2 cellular contexts compared by ENCODE assay signal in the genomic region with DNA sequence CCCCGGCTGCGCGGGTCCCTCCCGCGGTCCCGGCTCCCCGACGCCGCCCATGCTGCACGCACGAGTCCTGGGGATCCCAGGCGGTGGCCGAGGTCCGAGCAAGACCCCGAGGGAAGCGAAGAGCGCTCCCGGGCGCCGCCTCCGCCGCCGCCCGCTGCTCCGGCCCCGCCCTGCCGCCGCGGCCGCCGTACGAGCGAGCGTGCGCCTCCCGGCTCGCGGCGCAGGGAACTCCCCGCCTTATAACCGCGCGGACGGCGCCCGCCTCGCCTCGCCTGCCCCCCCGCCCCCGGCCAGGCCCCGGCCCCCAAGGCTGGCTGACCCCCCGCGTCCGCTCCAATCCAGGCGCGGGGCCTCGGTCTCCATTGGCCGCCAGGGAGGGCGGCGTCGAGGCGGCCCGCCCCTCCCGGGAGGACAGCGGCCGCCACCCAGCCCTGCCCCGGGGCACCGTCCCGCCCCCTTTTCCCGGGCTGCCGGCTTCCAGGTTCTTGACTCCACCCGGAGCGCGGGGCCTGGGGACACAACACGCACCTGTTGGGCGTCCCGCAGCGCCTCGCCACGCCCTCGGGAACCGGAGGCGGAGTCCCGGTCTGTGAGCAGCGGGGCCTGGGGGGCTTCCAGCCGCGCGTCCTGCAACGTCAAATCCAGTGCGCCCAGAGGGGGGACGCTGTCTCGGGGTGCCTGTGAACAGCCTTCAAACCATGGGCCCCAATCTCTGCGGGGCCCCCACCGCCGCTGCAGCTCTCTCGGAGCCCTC.
A peak's percentile ranks its signal among the peaks of the same experiment; 100 is the strongest.
TF ChIP-seq lines count a peak whose summit lies in the region.

A gene with protein sequence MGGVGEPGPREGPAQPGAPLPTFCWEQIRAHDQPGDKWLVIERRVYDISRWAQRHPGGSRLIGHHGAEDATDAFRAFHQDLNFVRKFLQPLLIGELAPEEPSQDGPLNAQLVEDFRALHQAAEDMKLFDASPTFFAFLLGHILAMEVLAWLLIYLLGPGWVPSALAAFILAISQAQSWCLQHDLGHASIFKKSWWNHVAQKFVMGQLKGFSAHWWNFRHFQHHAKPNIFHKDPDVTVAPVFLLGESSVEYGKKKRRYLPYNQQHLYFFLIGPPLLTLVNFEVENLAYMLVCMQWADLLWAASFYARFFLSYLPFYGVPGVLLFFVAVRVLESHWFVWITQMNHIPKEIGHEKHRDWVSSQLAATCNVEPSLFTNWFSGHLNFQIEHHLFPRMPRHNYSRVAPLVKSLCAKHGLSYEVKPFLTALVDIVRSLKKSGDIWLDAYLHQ (minus strand): TSS at position 215 of the 754 bp plus-strand sequence. CDS start 164 bp downstream, at position 51.

TF ChIP-seq in HEK293, 187 proteins besides CTCF, POLR2A, EP300 and RAD21 (continued from another document and continues in another):
- TF ChIP-seq ZNF76 (tag by site-specific recombination; IDR thresholded peaks at IDR 0.05; ENCODE audit: borderline replicate concordance, low read depth), result 0 out of 2 replicates have a peak, but pooled peaks have one; percentile 1
- TF ChIP-seq ZSCAN5A (tag by site-specific recombination; IDR thresholded peaks at IDR 0.05), result no peak
- no peak for TF ChIP-seq ZNF777 (tag by site-specific recombination; IDR thresholded peaks at IDR 0.05; ENCODE audit: borderline replicate concordance)
- TF ChIP-seq, protein P1, sequence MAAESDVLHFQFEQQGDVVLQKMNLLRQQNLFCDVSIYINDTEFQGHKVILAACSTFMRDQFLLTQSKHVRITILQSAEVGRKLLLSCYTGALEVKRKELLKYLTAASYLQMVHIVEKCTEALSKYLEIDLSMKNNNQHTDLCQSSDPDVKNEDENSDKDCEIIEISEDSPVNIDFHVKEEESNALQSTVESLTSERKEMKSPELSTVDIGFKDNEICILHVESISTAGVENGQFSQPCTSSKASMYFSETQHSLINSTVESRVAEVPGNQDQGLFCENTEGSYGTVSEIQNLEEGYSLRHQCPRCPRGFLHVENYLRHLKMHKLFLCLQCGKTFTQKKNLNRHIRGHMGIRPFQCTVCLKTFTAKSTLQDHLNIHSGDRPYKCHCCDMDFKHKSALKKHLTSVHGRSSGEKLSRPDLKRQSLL (tag by site-specific recombination; IDR thresholded peaks at IDR 0.05), result no peak
- no peak for TF ChIP-seq ZNF366 (tag by site-specific recombination; conservative IDR thresholded peaks at IDR 0.05)
- peak; percentile 77 for TF ChIP-seq ZBTB8A (tag by site-specific recombination; IDR thresholded peaks at IDR 0.05)
- peak; percentile 73 for TF ChIP-seq SP3 (tag by site-specific recombination; IDR thresholded peaks at IDR 0.05)
- no peak for TF ChIP-seq ZNF175 (tag by site-specific recombination; IDR thresholded peaks at IDR 0.05)
- TF ChIP-seq ZNF146 (tag by site-specific recombination; IDR thresholded peaks at IDR 0.05), result no peak
- TF ChIP-seq ZNF2 (tag by site-specific recombination; IDR thresholded peaks at IDR 0.05), result no peak
- 0 out of 2 replicates have a peak, but pooled peaks have one; percentile 34 for TF ChIP-seq KLF16 (tag by site-specific recombination; IDR thresholded peaks at IDR 0.05)
- no peak for TF ChIP-seq ZBTB21 (tag by site-specific recombination; IDR thresholded peaks at IDR 0.05)
- TF ChIP-seq ZNF214 (tag by site-specific recombination; IDR thresholded peaks at IDR 0.05; ENCODE audit: borderline replicate concordance), result no peak
- no peak for TF ChIP-seq ZNF292 (tag by site-specific recombination; IDR thresholded peaks at IDR 0.05; ENCODE audit: borderline replicate concordance, low read depth)
- TF ChIP-seq KLF9 (tag by site-specific recombination; IDR thresholded peaks at IDR 0.05; ENCODE audit: low read depth), result peak; percentile 58
- 0 out of 2 replicates have a peak, but pooled peaks have one; percentile 18 for TF ChIP-seq KLF8 (tag by site-specific recombination; IDR thresholded peaks at IDR 0.05)
- peak; percentile 81 for TF ChIP-seq KLF1 (tag by site-specific recombination; IDR thresholded peaks at IDR 0.05)
- TF ChIP-seq BCL11A (tag by site-specific recombination; IDR thresholded peaks at IDR 0.05; ENCODE audit: low read depth), result no peak
- TF ChIP-seq ZNF776 (tag by site-specific recombination; IDR thresholded peaks at IDR 0.05; ENCODE audit: borderline replicate concordance), result no peak
- no peak for TF ChIP-seq ZNF600 (tag by site-specific recombination; IDR thresholded peaks at IDR 0.05)
- TF ChIP-seq, protein P2, sequence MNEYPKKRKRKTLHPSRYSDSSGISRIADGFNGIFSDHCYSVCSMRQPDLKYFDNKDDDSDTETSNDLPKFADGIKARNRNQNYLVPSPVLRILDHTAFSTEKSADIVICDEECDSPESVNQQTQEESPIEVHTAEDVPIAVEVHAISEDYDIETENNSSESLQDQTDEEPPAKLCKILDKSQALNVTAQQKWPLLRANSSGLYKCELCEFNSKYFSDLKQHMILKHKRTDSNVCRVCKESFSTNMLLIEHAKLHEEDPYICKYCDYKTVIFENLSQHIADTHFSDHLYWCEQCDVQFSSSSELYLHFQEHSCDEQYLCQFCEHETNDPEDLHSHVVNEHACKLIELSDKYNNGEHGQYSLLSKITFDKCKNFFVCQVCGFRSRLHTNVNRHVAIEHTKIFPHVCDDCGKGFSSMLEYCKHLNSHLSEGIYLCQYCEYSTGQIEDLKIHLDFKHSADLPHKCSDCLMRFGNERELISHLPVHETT (tag by site-specific recombination; IDR thresholded peaks at IDR 0.05), result no peak
- no peak for TF ChIP-seq ZNF530 (tag by site-specific recombination; IDR thresholded peaks at IDR 0.05; ENCODE audit: low read depth)
- TF ChIP-seq ZNF248 (tag by site-specific recombination; IDR thresholded peaks at IDR 0.05), result no peak
- no peak for TF ChIP-seq ZNF843 (tag by site-specific recombination; IDR thresholded peaks at IDR 0.05)
- no peak for TF ChIP-seq ZNF792 (tag by site-specific recombination; IDR thresholded peaks at IDR 0.05)
- TF ChIP-seq ZNF148 (tag by site-specific recombination; IDR thresholded peaks at IDR 0.05; ENCODE audit: borderline replicate concordance), result no peak

TF ChIP-seq in GM12878, 131 proteins besides CTCF, POLR2A, EP300 and RAD21 (continues in another document):
- no peak for TF ChIP-seq HSF1 (IDR thresholded peaks at IDR 0.05; ENCODE audit: low read depth, low read length)
- no peak for TF ChIP-seq SREBF1 (IDR thresholded peaks at IDR 0.05; ENCODE audit: low read length)
- TF ChIP-seq HDAC2 (IDR thresholded peaks at IDR 0.05), result no peak
- peak in 1 of 2 experiments; percentile 34; a peak in 2 of 4 replicates for TF ChIP-seq BHLHE40 (IDR thresholded peaks at IDR 0.05; ENCODE audit: borderline replicate concordance in 1 of 2, low read depth in 2 of 2, low read length in 1 of 2)
- no peak for TF ChIP-seq TAF1 (IDR thresholded peaks at IDR 0.05; ENCODE audit: borderline replicate concordance, low read depth, low read length)
- TF ChIP-seq, protein P3, sequence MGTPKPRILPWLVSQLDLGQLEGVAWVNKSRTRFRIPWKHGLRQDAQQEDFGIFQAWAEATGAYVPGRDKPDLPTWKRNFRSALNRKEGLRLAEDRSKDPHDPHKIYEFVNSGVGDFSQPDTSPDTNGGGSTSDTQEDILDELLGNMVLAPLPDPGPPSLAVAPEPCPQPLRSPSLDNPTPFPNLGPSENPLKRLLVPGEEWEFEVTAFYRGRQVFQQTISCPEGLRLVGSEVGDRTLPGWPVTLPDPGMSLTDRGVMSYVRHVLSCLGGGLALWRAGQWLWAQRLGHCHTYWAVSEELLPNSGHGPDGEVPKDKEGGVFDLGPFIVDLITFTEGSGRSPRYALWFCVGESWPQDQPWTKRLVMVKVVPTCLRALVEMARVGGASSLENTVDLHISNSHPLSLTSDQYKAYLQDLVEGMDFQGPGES (IDR thresholded peaks at IDR 0.05), result no peak
- TF ChIP-seq, protein P4, sequence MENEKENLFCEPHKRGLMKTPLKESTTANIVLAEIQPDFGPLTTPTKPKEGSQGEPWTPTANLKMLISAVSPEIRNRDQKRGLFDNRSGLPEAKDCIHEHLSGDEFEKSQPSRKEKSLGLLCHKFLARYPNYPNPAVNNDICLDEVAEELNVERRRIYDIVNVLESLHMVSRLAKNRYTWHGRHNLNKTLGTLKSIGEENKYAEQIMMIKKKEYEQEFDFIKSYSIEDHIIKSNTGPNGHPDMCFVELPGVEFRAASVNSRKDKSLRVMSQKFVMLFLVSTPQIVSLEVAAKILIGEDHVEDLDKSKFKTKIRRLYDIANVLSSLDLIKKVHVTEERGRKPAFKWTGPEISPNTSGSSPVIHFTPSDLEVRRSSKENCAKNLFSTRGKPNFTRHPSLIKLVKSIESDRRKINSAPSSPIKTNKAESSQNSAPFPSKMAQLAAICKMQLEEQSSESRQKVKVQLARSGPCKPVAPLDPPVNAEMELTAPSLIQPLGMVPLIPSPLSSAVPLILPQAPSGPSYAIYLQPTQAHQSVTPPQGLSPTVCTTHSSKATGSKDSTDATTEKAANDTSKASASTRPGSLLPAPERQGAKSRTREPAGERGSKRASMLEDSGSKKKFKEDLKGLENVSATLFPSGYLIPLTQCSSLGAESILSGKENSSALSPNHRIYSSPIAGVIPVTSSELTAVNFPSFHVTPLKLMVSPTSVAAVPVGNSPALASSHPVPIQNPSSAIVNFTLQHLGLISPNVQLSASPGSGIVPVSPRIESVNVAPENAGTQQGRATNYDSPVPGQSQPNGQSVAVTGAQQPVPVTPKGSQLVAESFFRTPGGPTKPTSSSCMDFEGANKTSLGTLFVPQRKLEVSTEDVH (IDR thresholded peaks at IDR 0.05; ENCODE audit: low read depth, partially characterized antibody), result no peak
- TF ChIP-seq, protein P5, sequence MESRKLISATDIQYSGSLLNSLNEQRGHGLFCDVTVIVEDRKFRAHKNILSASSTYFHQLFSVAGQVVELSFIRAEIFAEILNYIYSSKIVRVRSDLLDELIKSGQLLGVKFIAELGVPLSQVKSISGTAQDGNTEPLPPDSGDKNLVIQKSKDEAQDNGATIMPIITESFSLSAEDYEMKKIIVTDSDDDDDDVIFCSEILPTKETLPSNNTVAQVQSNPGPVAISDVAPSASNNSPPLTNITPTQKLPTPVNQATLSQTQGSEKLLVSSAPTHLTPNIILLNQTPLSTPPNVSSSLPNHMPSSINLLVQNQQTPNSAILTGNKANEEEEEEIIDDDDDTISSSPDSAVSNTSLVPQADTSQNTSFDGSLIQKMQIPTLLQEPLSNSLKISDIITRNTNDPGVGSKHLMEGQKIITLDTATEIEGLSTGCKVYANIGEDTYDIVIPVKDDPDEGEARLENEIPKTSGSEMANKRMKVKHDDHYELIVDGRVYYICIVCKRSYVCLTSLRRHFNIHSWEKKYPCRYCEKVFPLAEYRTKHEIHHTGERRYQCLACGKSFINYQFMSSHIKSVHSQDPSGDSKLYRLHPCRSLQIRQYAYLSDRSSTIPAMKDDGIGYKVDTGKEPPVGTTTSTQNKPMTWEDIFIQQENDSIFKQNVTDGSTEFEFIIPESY (IDR thresholded peaks at IDR 0.05), result no peak
- TF ChIP-seq GATAD2B (conservative IDR thresholded peaks at IDR 0.05; ENCODE audit: low read depth), result peak; percentile 57; the same call in 1 of the 2 replicates
- TF ChIP-seq ZBTB11 (CRISPR knock-in tag; IDR thresholded peaks at IDR 0.05), result no peak
- no peak for TF ChIP-seq YBX1 (IDR thresholded peaks at IDR 0.05)
- TF ChIP-seq IRF4 (IDR thresholded peaks at IDR 0.05; ENCODE audit: low read depth, low read length), result no peak
- no peak for TF ChIP-seq ZZZ3 (IDR thresholded peaks at IDR 0.05; ENCODE audit: control insufficient read depth, insufficient read length, low read depth)
- TF ChIP-seq ETV6 (conservative IDR thresholded peaks at IDR 0.05 in 1 of 2, IDR thresholded peaks at IDR 0.05 in 1 of 2; ENCODE audit: borderline replicate concordance in 1 of 2, low read depth in 1 of 2), result no peak
- no peak for TF ChIP-seq MXI1 (IDR thresholded peaks at IDR 0.05; ENCODE audit: low read depth, low read length)
- TF ChIP-seq CREM (IDR thresholded peaks at IDR 0.05; ENCODE audit: low read depth), result peak; percentile 70
- TF ChIP-seq SIX5 (IDR thresholded peaks at IDR 0.05; ENCODE audit: low read depth, low read length, severe bottlenecking), result no peak
- TF ChIP-seq NR2C2 (IDR thresholded peaks at IDR 0.05; ENCODE audit: borderline replicate concordance, control insufficient read depth, insufficient read length, low read depth), result no peak
- TF ChIP-seq NKRF (conservative IDR thresholded peaks at IDR 0.05), result peak; percentile 30; the same call in 1 of the 2 replicates
- no peak for TF ChIP-seq EGR1 (IDR thresholded peaks at IDR 0.05; ENCODE audit: borderline replicate concordance in 1 of 2, low read depth in 2 of 2, low read length in 2 of 2)
- TF ChIP-seq MTA2 (IDR thresholded peaks at IDR 0.05; ENCODE audit: low read depth), result no peak
